ENCODE assay signal across 18 cellular contexts in the genomic region with DNA sequence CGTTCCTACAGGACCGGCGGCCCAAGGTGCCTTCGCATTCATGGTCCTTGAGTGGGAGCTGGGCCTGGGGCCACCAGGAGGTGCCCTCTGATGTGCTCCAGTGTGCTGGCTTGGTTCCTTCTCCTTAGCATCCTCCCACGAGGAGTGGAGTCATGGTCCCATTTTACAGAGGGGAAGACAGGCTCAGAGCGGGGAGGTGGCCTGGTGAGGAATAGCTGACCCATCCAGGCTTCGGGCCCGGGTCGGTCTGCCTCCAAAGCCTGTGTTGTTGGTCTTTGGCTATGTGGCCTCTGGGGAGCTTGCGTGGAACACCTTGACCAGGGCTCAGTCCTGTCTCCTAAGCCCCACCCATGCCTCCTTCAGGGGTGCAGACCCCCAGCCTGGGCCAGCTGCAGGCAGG. TPM values are rescaled to one million over a fixed set of nuclear protein-coding genes. Genes with fewer than 3 reads are reported as not detected.
DNase-seq lines count a peak whose midpoint lies in the region; ATAC-seq, FAIRE-seq and TF ChIP-seq lines count a peak whose summit lies in the region.
"Had no signal": no experiment of that assay in that cellular context is flagged by ENCODE, and none has a peak within 500 bp of the region (broad histone marks: within the 10 kb centered on the region; RNA-seq: fewer than 3 reads in every experiment).

No MANE protein-coding gene starts in this region.

- H3K18ac ChIP-seq in neuronal stem cell (ENCODE audit: low read length), result no peak overlapping the region

- TF ChIP-seq RAD21 in K562 (CRISPR knock-in tag; conservative IDR thresholded peaks at IDR 0.05 in 1 of 2, IDR thresholded peaks at IDR 0.05 in 1 of 2), result no peak

- no peak for TF ChIP-seq EP300 in K562 (IDR thresholded peaks at IDR 0.05; ENCODE audit: low read length)
- no peak for TF ChIP-seq EP300 in transverse colon (IDR thresholded peaks at IDR 0.05; ENCODE audit: low read depth)

- intact Hi-C loops in right cardiac atrium (cut with DNase I), result no loop called here
- intact Hi-C loops in left ventricle myocardium inferior (cut with micrococcal nuclease), result no loop called here
- intact Hi-C loops in K562 (cut with micrococcal nuclease), result no loop called here
- intact Hi-C loops in transverse colon (cut with DNase I; ENCODE audit: low total_unique reads), result no loop called here

- TF ChIP-seq POLR2A in K562 (conservative IDR thresholded peaks at IDR 0.05), result no peak
- TF ChIP-seq POLR2A in transverse colon (IDR thresholded peaks at IDR 0.05), result no peak

- H3K9ac ChIP-seq in K562 (ENCODE audit: insufficient read depth in 1 of 2, low read depth in 2 of 2, low read length in 2 of 2) (peak overlapping the region in 1 of 2 experiments; percentile 2; a peak in 1 of 4 replicates), neuronal stem cell (ENCODE audit: low read depth, low read length, poor library complexity) (no peak overlapping the region)

- no peak for FAIRE-seq in K562 (lab: Jason Lieb, UNC)
- FAIRE-seq: D721Med, GM12891, GM18507 had no signal

- CTCF ChIA-PET in K562 (lab: Yijun Ruan, JAX; ENCODE audit: low intra/inter-chr PET ratio), result no interaction called here

- no peak overlapping the region for H4K91ac ChIP-seq in neuronal stem cell (ENCODE audit: low read depth, low read length, poor library complexity)

- 94% methylated on average over 10 of the region's 10 CpGs for WGBS in right cardiac atrium
- WGBS in K562 (ENCODE audit: insufficient coverage, low coverage, missing lambda C conversion rate), result 85% methylated on average over 8 of the region's 10 CpGs
- no CpG with 5 or more reads among the region's 10 CpGs for WGBS in neuronal stem cell (ENCODE audit: extremely low coverage in 2 of 2, insufficient read length in 2 of 2, insufficient replicate concordance in 1 of 2), 2 donors
- 92% methylated on average over 10 of the region's 10 CpGs; no CpG with 5 or more reads in 1 of the 2 donors for WGBS in transverse colon (ENCODE audit: low coverage in 1 of 2), 2 donors

- DNase-seq in right cardiac atrium (peak in 2 of 3 donors; percentile 32 to 33), left ventricle myocardium inferior (no peak), K562 (ENCODE audit: extremely low read depth in 1 of 4, low spot score in 3 of 4) (no peak), neuronal stem cell (ENCODE audit: low spot score) (no peak), transverse colon (no peak), CD1c-positive myeloid dendritic cell (ENCODE audit: extremely low spot score) (no peak)
- DNase-seq: CD4-positive, alpha-beta T cell; CD8-positive, alpha-beta memory T cell; DMS 273 treated with DMSO at 0.1 percent for 48 hours; DMS79; GF-D8; GOT3; H7; HCEC 1CT had no signal

- H2AFZ ChIP-seq in K562 (ENCODE audit: low read depth, low read length), result peak overlapping the region; percentile 66; the same call in 1 of the 2 replicates
- no peak overlapping the region for H2AFZ ChIP-seq in neuronal stem cell (ENCODE audit: low read length)

- H2BK12ac ChIP-seq in neuronal stem cell (ENCODE audit: low read length), result no peak overlapping the region

- in situ Hi-C loops in K562 (cut with MboI), result no loop called here
- in situ Hi-C loops in transverse colon (cut with MboI; ENCODE audit: low pct_ligation_motif_present in 1 of 4, low pct_unique_long_range_greater_than_20kb in 1 of 4, low sequenced_read_pairs in 3 of 4), result no loop called here

- no peaks in the 10 kb centered on the region for H3K9me3 ChIP-seq in right cardiac atrium (ENCODE audit: control insufficient read depth, low read length)
- H3K9me3 ChIP-seq in left ventricle myocardium inferior (replicated peaks), result no peaks in the 10 kb centered on the region
- no peaks in the 10 kb centered on the region for H3K9me3 ChIP-seq in K562 (replicated peaks; ENCODE audit: control insufficient read depth, insufficient read depth, low read depth, low read length)
- H3K9me3 ChIP-seq in neuronal stem cell (replicated peaks in 1 of 2; ENCODE audit: control insufficient read depth in 2 of 2, insufficient read depth in 1 of 2, low read depth in 1 of 2, low read length in 2 of 2), result no peaks in the 10 kb centered on the region
- no peaks in the 10 kb centered on the region for H3K9me3 ChIP-seq in transverse colon

- peaks cover 3% of the 10 kb centered on the region; the same call in 1 of the 2 replicates for H4K20me1 ChIP-seq in K562 (replicated peaks; ENCODE audit: control insufficient read depth, insufficient read depth, low read length)

- H3K23ac ChIP-seq in neuronal stem cell (ENCODE audit: low read depth, low read length, poor library complexity), result peak overlapping the region; percentile 37

- peak overlapping the region; percentile 56 for H2BK15ac ChIP-seq in neuronal stem cell (ENCODE audit: low read length)

- no peaks in the 10 kb centered on the region for H3K79me1 ChIP-seq in neuronal stem cell (ENCODE audit: low read depth, low read length)

- no peaks in the 10 kb centered on the region for H3K79me2 ChIP-seq in K562 (ENCODE audit: control insufficient read depth, insufficient read depth, low read length)

- H2BK120ac ChIP-seq in neuronal stem cell (ENCODE audit: low read depth, low read length), result no peak overlapping the region

- no peaks in the 10 kb centered on the region for H3K4me1 ChIP-seq in right cardiac atrium (ENCODE audit: control insufficient read depth, insufficient read depth, low read length)
- H3K4me1 ChIP-seq in left ventricle myocardium inferior, result peaks cover 16% of the 10 kb centered on the region
- peaks cover 76 to 80% of the 10 kb centered on the region in 2 experiments for H3K4me1 ChIP-seq in K562 (replicated peaks in 1 of 2; ENCODE audit: control insufficient read depth in 2 of 2, insufficient read depth in 2 of 2, low read length in 2 of 2)
- peaks cover 8 to 11% of the 10 kb centered on the region in 2 donors for H3K4me1 ChIP-seq in neuronal stem cell (ENCODE audit: control insufficient read depth in 2 of 2, insufficient read depth in 1 of 2, low read depth in 1 of 2, low read length in 2 of 2)
- H3K4me1 ChIP-seq in transverse colon, result peaks cover 0 to under 1% (median 0%) of the 10 kb centered on the region in 4 donors

- H3K14ac ChIP-seq in neuronal stem cell (ENCODE audit: low read length), result no peak overlapping the region

- H3K9me1 ChIP-seq in K562 (ENCODE audit: control insufficient read depth, insufficient read depth, low read length), result no peaks in the 10 kb centered on the region

- no peak for ATAC-seq in right cardiac atrium
- no peak for ATAC-seq in K562

- H4K8ac ChIP-seq in neuronal stem cell (ENCODE audit: low read depth, low read length), result no peak overlapping the region

- H3K4ac ChIP-seq in neuronal stem cell (ENCODE audit: low read length), result no peak overlapping the region

- TF ChIP-seq CTCF in left ventricle myocardium inferior (IDR thresholded peaks at IDR 0.05; ENCODE audit: borderline replicate concordance) (no peak), K562 (IDR thresholded peaks at IDR 0.05 in 2 of 3, conservative IDR thresholded peaks at IDR 0.05 in 1 of 3; ENCODE audit: insufficient read depth in 2 of 3, low read depth in 1 of 3, low read length in 3 of 3) (no peak), transverse colon (IDR thresholded peaks at IDR 0.05) (no peak)

- peak overlapping the region; percentile 72 for H2AK5ac ChIP-seq in neuronal stem cell (ENCODE audit: low read depth, low read length)

- H3K4me3 ChIP-seq in right cardiac atrium (ENCODE audit: low read length), result no peak overlapping the region
- H3K4me3 ChIP-seq in left ventricle myocardium inferior, result no peak overlapping the region
- H3K4me3 ChIP-seq in K562, result no peak overlapping the region
- H3K4me3 ChIP-seq in neuronal stem cell (ENCODE audit: low read length in 2 of 2), result no peak overlapping the region
- H3K4me3 ChIP-seq in transverse colon, result no peak overlapping the region

- H3K27ac ChIP-seq in right cardiac atrium (ENCODE audit: low read length) (no peak overlapping the region), left ventricle myocardium inferior (replicated peaks) (no peak overlapping the region), K562 (ENCODE audit: extremely low read depth, low read depth, low read length) (no peak overlapping the region), neuronal stem cell (replicated peaks; ENCODE audit: low read length) (no peak overlapping the region), transverse colon (no peak overlapping the region)
- H3K27ac ChIP-seq: C4-2B had no signal

- H3K27me3 ChIP-seq in right cardiac atrium (ENCODE audit: control insufficient read depth, insufficient read depth), result no peaks in the 10 kb centered on the region
- H3K27me3 ChIP-seq in left ventricle myocardium inferior (ENCODE audit: low read depth), result no peaks in the 10 kb centered on the region
- no peaks in the 10 kb centered on the region for H3K27me3 ChIP-seq in K562 (ENCODE audit: control insufficient read depth in 2 of 2, insufficient read depth in 2 of 2, low read length in 2 of 2)
- H3K27me3 ChIP-seq in neuronal stem cell (ENCODE audit: control insufficient read depth in 3 of 3, insufficient read depth in 3 of 3, low read depth in 1 of 3, low read length in 3 of 3), result peaks cover 0 to 6% (median 0%) of the 10 kb centered on the region in 3 experiments
- no peaks in the 10 kb centered on the region for H3K27me3 ChIP-seq in transverse colon

- no peak overlapping the region for H3K4me2 ChIP-seq in K562 (ENCODE audit: insufficient read depth, low read length)
- H3K4me2 ChIP-seq in neuronal stem cell (ENCODE audit: insufficient read depth, low read length, poor library complexity, severe bottlenecking), result no peak overlapping the region

- POLR2A ChIA-PET in K562 (lab: Yijun Ruan, JAX), result interaction anchor here (0.6 to 3.2 kb wide), 4 partner anchors 13 to 159 kb away, joined by 3 to 20 read pairs (median 4); no protein-coding TSS in a partner anchor

- H3K36me3 ChIP-seq in left ventricle myocardium inferior (peaks cover 7% of the 10 kb centered on the region), K562 (ENCODE audit: control insufficient read depth, insufficient read depth, low read length) (peaks cover 10% of the 10 kb centered on the region; the same call in 2 of the 3 replicates), neuronal stem cell (replicated peaks in 1 of 2; ENCODE audit: control insufficient read depth in 2 of 2, insufficient read depth in 2 of 2, low read length in 2 of 2) (peaks cover 2 to 8% of the 10 kb centered on the region in 2 donors), transverse colon (no peaks in the 10 kb centered on the region)

- BruUV-seq in K562 (replicated peaks; lab: Mats Ljungman, UMichigan), result no TSS peak

- H2BK5ac ChIP-seq in neuronal stem cell (ENCODE audit: low read length), result peak overlapping the region; percentile 7

RNA-seq across cellular contexts. Expression of a gene that starts 22.8 kb away (rescaled TPM):
- 100 to 1,000 TPM in 1 of 4 donors, 10 to 100 TPM in 3; 82.6 to 143 (median 94.4) TPM for total RNA-seq in right cardiac atrium
- polyA plus RNA-seq in right cardiac atrium, result 182 TPM
- 75.5 TPM for total RNA-seq in left ventricle myocardium inferior
- 13.6 and 33.0 TPM in 2 replicates for total RNA-seq in K562 (2011; cell fraction: chromatin; rRNA removed; ENCODE audit: low replicate concordance)
- 29.3 and 29.4 TPM in 2 replicates for total RNA-seq in K562 (2011; cell fraction: nucleolus; rRNA removed)
- total RNA-seq in K562 (2011; cell fraction: nucleoplasm; rRNA removed), result 21.9 and 24.7 TPM in 2 replicates
- 63.6 and 74.0 TPM in 2 replicates for total RNA-seq in K562 (2014; rRNA removed)
- total RNA-seq in K562 (2014; rRNA removed; fragmentation: Illumina TruSeq; extraction: Trizol), result 10.9 and 12.3 TPM in 2 replicates
- total RNA-seq in K562 (2015; rRNA removed; fragmentation: Illumina TruSeq; extraction: Trizol), result 33.9 and 36.1 TPM in 2 replicates
- 82.4 and 83.4 TPM in 2 replicates for total RNA-seq in K562 (2021)
- 31.9 and 33.2 TPM in 2 replicates for polyA plus RNA-seq in K562 (2011; rRNA removed)
- polyA plus RNA-seq in K562 (2011; cell fraction: cytosol; rRNA removed), result 44.2 and 145 TPM in 2 replicates
- polyA plus RNA-seq in K562 (2011; cell fraction: nucleus; rRNA removed), result 29.1 and 66.0 TPM in 2 replicates
- polyA plus RNA-seq in K562 (2012), result 54.8 and 56.8 TPM in 2 replicates
- polyA plus RNA-seq in K562 (2014; fragmentation: Illumina TruSeq; extraction: Trizol), result 22.5 and 55.0 TPM in 2 replicates
- polyA plus RNA-seq in K562 (2014; fragmentation: Nextera tagmentation; extraction: Ambion mirVana), result under 1 TPM; 0.28 to 0.39 TPM
- 79.6 and 84.1 TPM in 2 replicates for polyA plus RNA-seq in K562 (2014; rRNA removed)
- 7.0 and 14.2 TPM in 2 replicates for polyA minus RNA-seq in K562 (2011; rRNA and poly(A)+ RNA removed)
- polyA minus RNA-seq in K562 (2011; cell fraction: cytosol; rRNA and poly(A)+ RNA removed), result 35.7 and 38.9 TPM in 2 replicates
- 8.0 and 10.9 TPM in 2 replicates for polyA minus RNA-seq in K562 (2011; cell fraction: nucleus; rRNA and poly(A)+ RNA removed)
- 38.4 TPM for polyA plus RNA-seq in neuronal stem cell (2013, experiment 1 of 2)
- polyA plus RNA-seq in neuronal stem cell (2013, experiment 2 of 2), result 40.3 TPM
- 10 to 100 TPM; 26.5 to 37.4 (median 30.4) TPM for total RNA-seq in transverse colon

Comparison
In these comparisons a context has a peak if more than half of its experiments do, and no peak if none do; other contexts are left out.
1. DNase-seq: peak in right cardiac atrium (2 of 3); none in left ventricle myocardium inferior (single experiment), K562 (0 of 4), neuronal stem cell (single experiment), transverse colon (single experiment) and CD1c-positive myeloid dendritic cell (single experiment).